ENCODE assay signal across 19 cellular contexts in genomic region chr12:68884251-68884650, GRCh38.
"Had no signal": no experiment of that assay in that cellular context is flagged by ENCODE, and none has a peak within 500 bp of the region (broad histone marks: within the 10 kb centered on the region; RNA-seq: fewer than 3 reads in every experiment).

No MANE protein-coding gene starts in this region.

- H3K9me3 ChIP-seq: lower lobe of right lung, testis, transverse colon, uterus had no signal

- H3K4me1 ChIP-seq: testis, transverse colon, uterus had no signal

- DNase-seq: activated CD4-positive, alpha-beta T cell treated with anti-CD3 and anti-CD28 coated beads for 48 hours; activated CD4-positive, alpha-beta T cell treated with anti-CD3 and anti-CD28 coated beads, Interleukin-2, amount 50 U/mL, for 48 hours; activated CD8-positive, alpha-beta memory T cell treated with anti-CD3 and anti-CD28 coated beads, Interleukin-2, amount 50 U/mL, for 4 hours; activated gamma-delta T cell treated with Interleukin-2 at 50 U/mL for 16 hours; activated naive CD4-positive, alpha-beta T cell treated with anti-CD3 and anti-CD28 coated beads, Interleukin-2, amount 50 U/mL, for 16 hours; activated T-cell treated with anti-CD3 and anti-CD28 coated beads, Interleukin-2, amount 50 U/mL, for 4 hours; amniotic stem cell; central memory CD4-positive, alpha-beta T cell; kidney glomerular epithelial cell; lower lobe of right lung; mesendoderm; stimulated activated CD4-positive, alpha-beta T cell treated with anti-CD3 and anti-CD28 coated beads, Interleukin-12 subunit alpha, Interleukin-12 subunit beta, amount 100 ng/mL, for 4 hours; stimulated activated CD4-positive, alpha-beta T cell treated with anti-CD3 and anti-CD28 coated beads, Interleukin-4, amount 100 ng/mL, for 1 hour; stimulated activated naive CD8-positive, alpha-beta T cell treated with anti-CD3 and anti-CD28 coated beads, Interleukin-15, Interleukin-2, amounts not matched to agents 100 U/mL and 50 U/mL, for 24 hours; testis; transverse colon; uterus had no signal

- H3K27me3 ChIP-seq: testis, transverse colon, uterus had no signal

- H3K36me3 ChIP-seq: uterus had no signal

- H3K4me3 ChIP-seq: lower lobe of right lung, skin epidermis, testis, transverse colon, uterus had no signal

- H3K27ac ChIP-seq: epithelial cell of prostate, lower lobe of right lung, testis, transverse colon, uterus had no signal
